In genomic region chr12:93818488-93819047, GRCh38 we compare ENCODE assay signal across 15 cellular contexts.
DNase-seq lines count a peak whose midpoint lies in the region; ATAC-seq, FAIRE-seq and TF ChIP-seq lines count a peak whose summit lies in the region.
"Had no signal": no experiment of that assay in that cellular context is flagged by ENCODE, and none has a peak within 500 bp of the region (broad histone marks: within the 10 kb centered on the region; RNA-seq: fewer than 3 reads in every experiment).

No MANE protein-coding gene starts in this region.

- intact Hi-C loops in breast epithelium (cut with DNase I; ENCODE audit: low total_unique reads) (no loop called here), right lobe of liver (cut with DNase I) (no loop called here)
- intact Hi-C loops in activated CD4-positive, alpha-beta T cell treated with anti-CD3 and anti-CD28 coated beads for 36 hours (cut with DNase I, micrococcal nuclease): no loop called here

- no peak overlapping the region for H2AFZ ChIP-seq in DND-41 (ENCODE audit: low read depth, low read length)

- H3K4me3 Mint-ChIP-seq in activated CD4-positive, alpha-beta T cell treated with anti-CD3 and anti-CD28 coated beads for 36 hours: no peak overlapping the region

- 62% methylated on average over 8 of the region's 9 CpGs for WGBS in right lobe of liver (ENCODE audit: insufficient coverage, low coverage, low lambda C conversion rate, missing lambda C conversion rate)

- H3K27me3 ChIP-seq in DND-41 (ENCODE audit: insufficient read depth, low read length, poor library complexity): no peaks in the 10 kb centered on the region
- H3K27me3 ChIP-seq in breast epithelium: no peaks in the 10 kb centered on the region
- H3K27me3 ChIP-seq in right lobe of liver: no peaks in the 10 kb centered on the region

- H4K20me1 ChIP-seq in DND-41 (ENCODE audit: insufficient read depth, low read length): no peaks in the 10 kb centered on the region

- ATAC-seq in DND-41 (ENCODE audit: insufficient read depth, low read depth): 0 out of 3 replicates have a peak, but pooled peaks have one; percentile 31
- ATAC-seq in right lobe of liver: no peak
- no peak for ATAC-seq in activated CD4-positive, alpha-beta T cell treated with anti-CD3 and anti-CD28 coated beads for 36 hours

- POLR2A ChIA-PET in activated CD4-positive, alpha-beta T cell treated with anti-CD3 and anti-CD28 coated beads for 36 hours (lab: Charles Lee): no interaction called here

- CTCF ChIA-PET in activated CD4-positive, alpha-beta T cell treated with anti-CD3 and anti-CD28 coated beads for 36 hours (lab: Charles Lee): interaction anchor here (0.5 kb wide), 1 partner anchor 247 kb away, joined by 3 read pairs; no protein-coding TSS in a partner anchor

- no peaks in the 10 kb centered on the region for H3K36me3 ChIP-seq in DND-41 (ENCODE audit: insufficient read depth, low read length)
- no peaks in the 10 kb centered on the region for H3K36me3 ChIP-seq in breast epithelium
- H3K36me3 ChIP-seq in right lobe of liver: no peaks in the 10 kb centered on the region

- H3K4me3 ChIP-seq in DND-41 (ENCODE audit: low read depth in 1 of 2, low read length in 2 of 2) (no peak overlapping the region), breast epithelium (no peak overlapping the region), right lobe of liver (no peak overlapping the region), skin epidermis (no peak overlapping the region)

- H3K79me2 ChIP-seq in DND-41 (ENCODE audit: insufficient read depth, low read length): no peaks in the 10 kb centered on the region

- DNase-seq in DND-41 (no peak), breast epithelium (ENCODE audit: low spot score in 2 of 2) (no peak), right lobe of liver (no peak), RCC 7860 (ENCODE audit: low spot score) (no peak), cortex of kidney (lab: John Stamatoyannopoulos, UW) (no peak), HuH-7.5 (ENCODE audit: low spot score) (no peak)
- DNase-seq in activated CD4-positive, alpha-beta T cell treated with anti-CD3 and anti-CD28 coated beads for 36 hours: no peak
- DNase-seq: DMS79, kidney glomerular epithelial cell, NCI-H1092, NCI-H524, SHP77 treated with DMSO at 0.1 percent for 48 hours had no signal

- H3K9me3 Mint-ChIP-seq in activated CD4-positive, alpha-beta T cell treated with anti-CD3 and anti-CD28 coated beads for 36 hours (ENCODE audit: low read depth): no peaks in the 10 kb centered on the region

- H3K27ac ChIP-seq in DND-41 (ENCODE audit: low read length): peak overlapping the region; percentile 24; the same call in 1 of the 2 replicates
- H3K27ac ChIP-seq in breast epithelium: peak overlapping the region; percentile 89 to 90
- H3K27ac ChIP-seq in right lobe of liver: peak overlapping the region; percentile 13 to 56 (median 48)
- peak overlapping the region in 15 of 21 experiments; percentile 8 to 82 (median 48) for H3K27ac ChIP-seq in skin epidermis

- H3K27me3 Mint-ChIP-seq in activated CD4-positive, alpha-beta T cell treated with anti-CD3 and anti-CD28 coated beads for 36 hours: no peaks in the 10 kb centered on the region

- TF ChIP-seq CTCF in DND-41 (IDR thresholded peaks at IDR 0.05; ENCODE audit: borderline replicate concordance, extremely low read depth, low read length, poor library complexity, severe bottlenecking) (no peak), breast epithelium (IDR thresholded peaks at IDR 0.05) (no peak), right lobe of liver (IDR thresholded peaks at IDR 0.05) (no peak)

- H3K27ac Mint-ChIP-seq in activated CD4-positive, alpha-beta T cell treated with anti-CD3 and anti-CD28 coated beads for 36 hours: no peak overlapping the region

- H3K9me3 ChIP-seq in DND-41 (ENCODE audit: insufficient read depth, low read length, severe bottlenecking) (no peaks in the 10 kb centered on the region), breast epithelium (no peaks in the 10 kb centered on the region), right lobe of liver (no peaks in the 10 kb centered on the region)

- H3K4me1 ChIP-seq in DND-41 (ENCODE audit: insufficient read depth, low read length) (peaks cover 18% of the 10 kb centered on the region), breast epithelium (peaks cover 9 to 22% of the 10 kb centered on the region in 2 donors), right lobe of liver (peaks cover 0 to 21% (median 8%) of the 10 kb centered on the region in 4 donors)

- FAIRE-seq in RCC 7860 (lab: Jason Lieb, UNC): no peak
- FAIRE-seq: GM12891, GM19239 had no signal

- no peak overlapping the region for H3K4me2 ChIP-seq in DND-41 (ENCODE audit: insufficient read depth, low read length)

- peaks cover 5% of the 10 kb centered on the region for H3K36me3 Mint-ChIP-seq in activated CD4-positive, alpha-beta T cell treated with anti-CD3 and anti-CD28 coated beads for 36 hours (ENCODE audit: low read depth)

- H3K9ac ChIP-seq in DND-41 (ENCODE audit: low read depth, low read length): no peak overlapping the region

- peaks cover 8% of the 10 kb centered on the region for H3K4me1 Mint-ChIP-seq in activated CD4-positive, alpha-beta T cell treated with anti-CD3 and anti-CD28 coated beads for 36 hours

- TF ChIP-seq POLR2A in breast epithelium (IDR thresholded peaks at IDR 0.05) (no peak), right lobe of liver (IDR thresholded peaks at IDR 0.05) (no peak)

Comparison
In these comparisons a context has a peak if more than half of its experiments do, and no peak if none do; other contexts are left out.
1. H3K27ac ChIP-seq: peak in every context shown above with its lines; median percentile 90 in breast epithelium; 48 in right lobe of liver; 48 in skin epidermis; 24 in DND-41.